Comparison of ENCODE assay signal across 9 cellular contexts in the genomic region with DNA sequence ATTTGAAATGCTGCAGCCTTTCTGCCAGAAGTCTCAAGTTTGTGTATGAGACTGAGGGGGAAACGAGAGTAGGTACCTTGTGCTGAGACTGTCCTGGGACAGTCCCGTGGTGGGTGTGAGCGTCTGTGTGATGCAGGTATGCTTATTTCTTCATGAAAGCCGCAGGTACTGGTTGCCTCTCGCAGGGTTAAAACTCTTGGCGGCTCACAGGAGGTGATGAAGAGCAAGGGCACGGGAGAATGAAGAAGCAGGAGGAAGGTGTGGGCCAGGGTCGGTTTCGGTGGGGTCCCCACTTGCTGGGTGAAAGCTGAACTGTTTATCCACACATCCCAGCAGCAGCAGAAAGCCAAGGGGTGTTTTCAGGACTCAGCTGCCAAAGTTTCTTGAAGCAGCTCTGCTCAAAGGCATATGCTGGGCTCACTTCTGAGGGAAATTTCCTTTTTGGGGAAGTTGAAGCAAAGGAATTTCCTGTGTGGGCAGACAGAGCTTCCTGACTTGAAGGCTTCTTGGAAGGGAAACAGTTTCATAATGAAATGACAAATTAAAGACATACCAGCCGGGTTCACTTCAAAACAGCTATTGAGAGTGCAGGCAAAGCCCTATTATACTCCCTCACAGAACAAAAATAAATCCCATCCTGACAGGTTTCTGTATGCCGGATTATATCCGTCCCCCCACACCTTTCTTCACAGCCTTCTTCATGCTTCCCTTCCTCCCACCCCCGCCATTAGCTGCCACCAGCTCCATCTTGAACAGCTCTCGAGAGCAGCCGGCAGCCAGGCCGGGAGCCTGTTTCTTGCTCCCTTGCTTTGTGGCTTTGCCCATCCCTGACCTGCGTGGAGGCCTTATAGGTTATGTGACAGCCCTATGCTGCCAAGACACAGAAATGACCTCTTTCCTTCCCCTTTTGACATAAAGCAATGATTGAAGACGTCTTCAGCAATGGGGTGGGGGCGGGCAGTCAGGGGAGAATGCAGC.
A peak's percentile ranks its signal among the peaks of the same experiment; 100 is the strongest.
DNase-seq lines count a peak whose midpoint lies in the region; ATAC-seq, FAIRE-seq and TF ChIP-seq lines count a peak whose summit lies in the region.
"Had no signal": no experiment of that assay in that cellular context is flagged by ENCODE, and none has a peak within 500 bp of the region (broad histone marks: within the 10 kb centered on the region; RNA-seq: fewer than 3 reads in every experiment).

No MANE protein-coding gene starts in this region.

- no peak for TF ChIP-seq POLR2A in GM12892 (IDR thresholded peaks at IDR 0.05; ENCODE audit: low read depth, low read length)
- TF ChIP-seq POLR2A in Peyer's patch (IDR thresholded peaks at IDR 0.05) = no peak

- POLR2A ChIA-PET in Caco-2 (lab: Charles Lee) = no interaction called here

- no peak overlapping the region for H3K4me3 Mint-ChIP-seq in Caco-2 (ENCODE audit: unreplicated experiment)

- H3K9me3 Mint-ChIP-seq in Caco-2 (ENCODE audit: unreplicated experiment) = no peaks in the 10 kb centered on the region

- CTCF ChIA-PET in Caco-2 (lab: Charles Lee) = no interaction called here

- peaks cover 13% of the 10 kb centered on the region for H3K4me1 Mint-ChIP-seq in Caco-2 (ENCODE audit: low read depth, unreplicated experiment)

- intact Hi-C loops in Caco-2 (cut with micrococcal nuclease; ENCODE audit: unreplicated experiment) = no loop called here

- no TSS peak for BruUV-seq in Caco-2 (replicated peaks; lab: Mats Ljungman, UMichigan)

- no peak for DNase-seq in GM12892 (ENCODE audit: insufficient read length)
- DNase-seq in Peyer's patch = peak in 2 of 3 donors; percentile 75 to 85
- DNase-seq in stimulated activated CD4-positive, alpha-beta T cell treated with anti-CD3 and anti-CD28 coated beads, Interleukin-4, amount 100 ng/mL, for 4 hours = peak; percentile 59 to 60
- no peak for DNase-seq in Caco-2
- no peak for DNase-seq in NCI-H524 (lab: John Stamatoyannopoulos, UW)

- no peaks in the 10 kb centered on the region for H3K27me3 Mint-ChIP-seq in Caco-2 (ENCODE audit: insufficient read depth, unreplicated experiment)

- H3K9me3 ChIP-seq in Peyer's patch (no peaks in the 10 kb centered on the region), Caco-2 (no peaks in the 10 kb centered on the region)

- H3K27me3 ChIP-seq in Peyer's patch (no peaks in the 10 kb centered on the region), layer of hippocampus (ENCODE audit: control insufficient read depth, insufficient read depth, low read length) (no peaks in the 10 kb centered on the region), Caco-2 (replicated peaks; ENCODE audit: control insufficient read depth, insufficient read depth, low read length) (no peaks in the 10 kb centered on the region)

- H3K36me3 Mint-ChIP-seq in Caco-2 (ENCODE audit: insufficient read depth, unreplicated experiment) = no peaks in the 10 kb centered on the region

- no peak overlapping the region for H3K27ac Mint-ChIP-seq in Caco-2 (ENCODE audit: unreplicated experiment)

- FAIRE-seq in GM12892 (lab: Jason Lieb, UNC) = peak; percentile 97

- peaks cover 0 to 74% (median 19%) of the 10 kb centered on the region in 4 donors for H3K4me1 ChIP-seq in Peyer's patch
- H3K4me1 ChIP-seq in Caco-2 = peaks cover 25% of the 10 kb centered on the region

- no peaks in the 10 kb centered on the region for H3K36me3 ChIP-seq in Peyer's patch
- H3K36me3 ChIP-seq in Caco-2 (ENCODE audit: control insufficient read depth, insufficient read depth, low read length) = no peaks in the 10 kb centered on the region

- WGBS in adipose tissue, 3 donors = 16 to 69% (median 30%) methylated on average over 19 of the region's 19 CpGs

- H3K4me3 ChIP-seq in Peyer's patch (no peak overlapping the region), Caco-2 (ENCODE audit: low read depth, low read length) (no peak overlapping the region)

- H3K27ac ChIP-seq in Peyer's patch = peak overlapping the region; percentile 52 to 81 (median 70)
- H3K27ac ChIP-seq in adipose tissue (ENCODE audit: low read depth, low read length) = peak overlapping the region; percentile 79
- peak overlapping the region; percentile 60 for H3K27ac ChIP-seq in layer of hippocampus (ENCODE audit: low read depth, low read length)

- peak; percentile 58 for ATAC-seq in HG02759 (IDR thresholded peaks at IDR 0.05; ENCODE audit: unreplicated experiment)
- ATAC-seq: Panc1 had no signal

- no peak for TF ChIP-seq CTCF in Peyer's patch (IDR thresholded peaks at IDR 0.05)
- no peak for TF ChIP-seq CTCF in Caco-2 (IDR thresholded peaks at IDR 0.05; ENCODE audit: insufficient read depth in 1 of 2, low read depth in 1 of 2, low read length in 1 of 2, severe bottlenecking in 1 of 2, unreplicated experiment in 1 of 2)

Comparison
In these comparisons a context has a peak if more than half of its experiments do, and no peak if none do; other contexts are left out.
1. DNase-seq: peak in Peyer's patch (2 of 3) and stimulated activated CD4-positive, alpha-beta T cell treated with anti-CD3 and anti-CD28 coated beads, Interleukin-4, amount 100 ng/mL, for 4 hours (2 of 2); none in GM12892 (single experiment), Caco-2 (0 of 2) and NCI-H524 (0 of 2).
2. Peak in every context shown above with its lines, with median percentiles within 50 percentile points of each other: H3K27ac ChIP-seq.